ENCODE assay signal across 1 cellular context in genomic region chr14:65301862-65302539, GRCh38.
A peak's percentile ranks its signal among the peaks of the same experiment; 100 is the strongest.
TF ChIP-seq lines count a peak whose summit lies in the region.

No MANE protein-coding gene starts in this region.

TF ChIP-seq in GM12878, 131 proteins besides CTCF, POLR2A, EP300 and RAD21 (continued from another document):
- TF ChIP-seq, protein P1, sequence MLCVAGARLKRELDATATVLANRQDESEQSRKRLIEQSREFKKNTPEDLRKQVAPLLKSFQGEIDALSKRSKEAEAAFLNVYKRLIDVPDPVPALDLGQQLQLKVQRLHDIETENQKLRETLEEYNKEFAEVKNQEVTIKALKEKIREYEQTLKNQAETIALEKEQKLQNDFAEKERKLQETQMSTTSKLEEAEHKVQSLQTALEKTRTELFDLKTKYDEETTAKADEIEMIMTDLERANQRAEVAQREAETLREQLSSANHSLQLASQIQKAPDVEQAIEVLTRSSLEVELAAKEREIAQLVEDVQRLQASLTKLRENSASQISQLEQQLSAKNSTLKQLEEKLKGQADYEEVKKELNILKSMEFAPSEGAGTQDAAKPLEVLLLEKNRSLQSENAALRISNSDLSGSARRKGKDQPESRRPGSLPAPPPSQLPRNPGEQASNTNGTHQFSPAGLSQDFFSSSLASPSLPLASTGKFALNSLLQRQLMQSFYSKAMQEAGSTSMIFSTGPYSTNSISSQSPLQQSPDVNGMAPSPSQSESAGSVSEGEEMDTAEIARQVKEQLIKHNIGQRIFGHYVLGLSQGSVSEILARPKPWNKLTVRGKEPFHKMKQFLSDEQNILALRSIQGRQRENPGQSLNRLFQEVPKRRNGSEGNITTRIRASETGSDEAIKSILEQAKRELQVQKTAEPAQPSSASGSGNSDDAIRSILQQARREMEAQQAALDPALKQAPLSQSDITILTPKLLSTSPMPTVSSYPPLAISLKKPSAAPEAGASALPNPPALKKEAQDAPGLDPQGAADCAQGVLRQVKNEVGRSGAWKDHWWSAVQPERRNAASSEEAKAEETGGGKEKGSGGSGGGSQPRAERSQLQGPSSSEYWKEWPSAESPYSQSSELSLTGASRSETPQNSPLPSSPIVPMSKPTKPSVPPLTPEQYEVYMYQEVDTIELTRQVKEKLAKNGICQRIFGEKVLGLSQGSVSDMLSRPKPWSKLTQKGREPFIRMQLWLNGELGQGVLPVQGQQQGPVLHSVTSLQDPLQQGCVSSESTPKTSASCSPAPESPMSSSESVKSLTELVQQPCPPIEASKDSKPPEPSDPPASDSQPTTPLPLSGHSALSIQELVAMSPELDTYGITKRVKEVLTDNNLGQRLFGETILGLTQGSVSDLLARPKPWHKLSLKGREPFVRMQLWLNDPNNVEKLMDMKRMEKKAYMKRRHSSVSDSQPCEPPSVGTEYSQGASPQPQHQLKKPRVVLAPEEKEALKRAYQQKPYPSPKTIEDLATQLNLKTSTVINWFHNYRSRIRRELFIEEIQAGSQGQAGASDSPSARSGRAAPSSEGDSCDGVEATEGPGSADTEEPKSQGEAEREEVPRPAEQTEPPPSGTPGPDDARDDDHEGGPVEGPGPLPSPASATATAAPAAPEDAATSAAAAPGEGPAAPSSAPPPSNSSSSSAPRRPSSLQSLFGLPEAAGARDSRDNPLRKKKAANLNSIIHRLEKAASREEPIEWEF (IDR thresholded peaks at IDR 0.05; ENCODE audit: insufficient replicate concordance, low read depth, low read length), result peak; percentile 58
- TF ChIP-seq MLLT1 (IDR thresholded peaks at IDR 0.05), result peak; percentile 51; the same call in 1 of the 2 replicates
- 0 out of 2 replicates have a peak, but pooled peaks have one; percentile 43 for TF ChIP-seq SMARCA5 (IDR thresholded peaks at IDR 0.05)
- no peak for TF ChIP-seq BMI1 (IDR thresholded peaks at IDR 0.05; ENCODE audit: borderline replicate concordance)
- peak; percentile 86 for TF ChIP-seq RUNX3 (IDR thresholded peaks at IDR 0.05; ENCODE audit: low read length)
- peak; percentile 85 for TF ChIP-seq ZSCAN29 (IDR thresholded peaks at IDR 0.05)
- peak; percentile 51; the same call in 1 of the 2 replicates for TF ChIP-seq TAF1 (IDR thresholded peaks at IDR 0.05; ENCODE audit: borderline replicate concordance, low read depth, low read length)
- TF ChIP-seq, protein P2, sequence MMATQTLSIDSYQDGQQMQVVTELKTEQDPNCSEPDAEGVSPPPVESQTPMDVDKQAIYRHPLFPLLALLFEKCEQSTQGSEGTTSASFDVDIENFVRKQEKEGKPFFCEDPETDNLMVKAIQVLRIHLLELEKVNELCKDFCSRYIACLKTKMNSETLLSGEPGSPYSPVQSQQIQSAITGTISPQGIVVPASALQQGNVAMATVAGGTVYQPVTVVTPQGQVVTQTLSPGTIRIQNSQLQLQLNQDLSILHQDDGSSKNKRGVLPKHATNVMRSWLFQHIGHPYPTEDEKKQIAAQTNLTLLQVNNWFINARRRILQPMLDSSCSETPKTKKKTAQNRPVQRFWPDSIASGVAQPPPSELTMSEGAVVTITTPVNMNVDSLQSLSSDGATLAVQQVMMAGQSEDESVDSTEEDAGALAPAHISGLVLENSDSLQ (IDR thresholded peaks at IDR 0.05), result peak; percentile 68
- peak; percentile 11; the same call in 1 of the 2 replicates for TF ChIP-seq NFYA (IDR thresholded peaks at IDR 0.05; ENCODE audit: borderline replicate concordance, low read depth, low read length)
- no peak for TF ChIP-seq EZH2 (IDR thresholded peaks at IDR 0.05; ENCODE audit: borderline replicate concordance, control insufficient read depth, low read depth, low read length)
- TF ChIP-seq MXI1 (IDR thresholded peaks at IDR 0.05; ENCODE audit: low read depth, low read length), result peak; percentile 39; the same call in 1 of the 2 replicates
- TF ChIP-seq CHD2 (IDR thresholded peaks at IDR 0.05; ENCODE audit: borderline replicate concordance, low read depth, low read length), result 0 out of 2 replicates have a peak, but pooled peaks have one; percentile 34
- TF ChIP-seq SMAD5 (IDR thresholded peaks at IDR 0.05; ENCODE audit: low read depth), result peak; percentile 81
- TF ChIP-seq POU2F2 (IDR thresholded peaks at IDR 0.05; ENCODE audit: borderline replicate concordance, low read depth, low read length), result peak; percentile 80; the same call in 1 of the 3 replicates
- TF ChIP-seq ZNF687 (IDR thresholded peaks at IDR 0.05), result 0 out of 2 replicates have a peak, but pooled peaks have one; percentile 16
- TF ChIP-seq HDGF (IDR thresholded peaks at IDR 0.05), result 0 out of 2 replicates have a peak, but pooled peaks have one; percentile 41
- no peak for TF ChIP-seq PAX8 (IDR thresholded peaks at IDR 0.05)
- no peak for TF ChIP-seq NRF1 (conservative IDR thresholded peaks at IDR 0.05; ENCODE audit: low read depth, low read length)
- TF ChIP-seq NFIC (IDR thresholded peaks at IDR 0.05; ENCODE audit: low read depth, low read length), result no peak
- no peak for TF ChIP-seq SIX5 (IDR thresholded peaks at IDR 0.05; ENCODE audit: low read depth, low read length, severe bottlenecking)
- TF ChIP-seq CEBPB (IDR thresholded peaks at IDR 0.05; ENCODE audit: borderline replicate concordance in 1 of 2, low read depth in 2 of 2, low read length in 2 of 2), result no peak
- no peak; a peak in 1 of 4 replicates for TF ChIP-seq BHLHE40 (IDR thresholded peaks at IDR 0.05; ENCODE audit: borderline replicate concordance in 1 of 2, low read depth in 2 of 2, low read length in 1 of 2)
